22 cellular contexts compared by ENCODE assay signal in genomic region chr4:165293061-165293460, GRCh38.
"Had no signal": no experiment of that assay in that cellular context is flagged by ENCODE, and none has a peak within 500 bp of the region (broad histone marks: within the 10 kb centered on the region; RNA-seq: fewer than 3 reads in every experiment).

No MANE protein-coding gene starts in this region.

- H3K9me3 ChIP-seq: breast epithelium, colonic mucosa, esophagus muscularis mucosa, heart left ventricle, lower lobe of right lung, upper lobe of left lung had no signal

- H3K4me3 Mint-ChIP-seq: activated naive CD8-positive, alpha-beta T cell treated with anti-CD3 and anti-CD28 coated beads for 36 hours; activated T-helper 17 cell treated with anti-CD3 and anti-CD28 coated beads, Interleukin-2, amount 50 U/mL, for 72 hours; central memory CD8-positive, alpha-beta T cell; immature natural killer cell; naive thymus-derived CD8-positive, alpha-beta T cell; stimulated activated naive B cell treated with anti-CD40 and anti-IgM and Interleukin-4, amounts not matched to agents 10 μg/mL and 1 μg/mL and 100 μg/mL, for 72 hours had no signal

- H3K9me3 Mint-ChIP-seq: activated naive CD8-positive, alpha-beta T cell treated with anti-CD3 and anti-CD28 coated beads for 36 hours; activated T-helper 17 cell treated with anti-CD3 and anti-CD28 coated beads, Interleukin-2, amount 50 U/mL, for 72 hours; central memory CD8-positive, alpha-beta T cell; immature natural killer cell; naive thymus-derived CD8-positive, alpha-beta T cell had no signal

- H3K27ac Mint-ChIP-seq: activated naive CD8-positive, alpha-beta T cell treated with anti-CD3 and anti-CD28 coated beads for 36 hours; activated T-helper 17 cell treated with anti-CD3 and anti-CD28 coated beads, Interleukin-2, amount 50 U/mL, for 72 hours; immature natural killer cell; naive thymus-derived CD8-positive, alpha-beta T cell; progenitor cell of endocrine pancreas; stimulated activated naive B cell treated with anti-CD40 and anti-IgM and Interleukin-4, amounts not matched to agents 10 μg/mL and 1 μg/mL and 100 μg/mL, for 72 hours had no signal

- H3K4me1 Mint-ChIP-seq: activated T-helper 17 cell treated with anti-CD3 and anti-CD28 coated beads, Interleukin-2, amount 50 U/mL, for 72 hours had no signal

- DNase-seq: activated CD4-positive, alpha-beta T cell treated with anti-CD3 and anti-CD28 coated beads for 1 hour; activated CD4-positive, alpha-beta T cell treated with anti-CD3 and anti-CD28 coated beads, Interleukin-2, amount 50 U/mL, for 1 hour; activated naive CD4-positive, alpha-beta T cell; activated naive CD8-positive, alpha-beta T cell treated with anti-CD3 and anti-CD28 coated beads for 36 hours; activated T-cell treated with anti-CD3 and anti-CD28 coated beads, Interleukin-2, amount 50 U/mL, for 1 hour; colonic mucosa; heart left ventricle; immature natural killer cell; lower lobe of right lung; naive thymus-derived CD8-positive, alpha-beta T cell; retina; stimulated activated CD4-positive, alpha-beta T cell treated with anti-CD3 and anti-CD28 coated beads, Interleukin-2, amount 100 ng/mL, for 48 hours; stimulated activated CD8-positive, alpha-beta memory T cell treated with anti-CD3 and anti-CD28 coated beads, Interleukin-4, amount 100 ng/mL, for 48 hours; stimulated activated naive B cell treated with anti-CD40 and anti-IgM and Interleukin-4, amounts not matched to agents 10 μg/mL and 1 μg/mL and 100 μg/mL, for 72 hours; T-helper 9 cell; upper lobe of left lung had no signal

- H3K27me3 ChIP-seq: breast epithelium, colonic mucosa, esophagus muscularis mucosa, heart left ventricle, upper lobe of left lung had no signal

- H3K27ac ChIP-seq: breast epithelium, colonic mucosa, esophagus muscularis mucosa, heart left ventricle, lower lobe of right lung, upper lobe of left lung had no signal

- H3K4me1 ChIP-seq: breast epithelium, colonic mucosa had no signal

- H3K4me3 ChIP-seq: breast epithelium, colonic mucosa, esophagus muscularis mucosa, heart left ventricle, lower lobe of right lung, upper lobe of left lung had no signal

- ATAC-seq: activated T-helper 17 cell treated with anti-CD3 and anti-CD28 coated beads, Interleukin-2, amount 50 U/mL, for 72 hours; heart left ventricle; left lobe of liver; lower lobe of right lung; naive thymus-derived CD8-positive, alpha-beta T cell; stimulated activated naive B cell treated with anti-CD40 and anti-IgM and Interleukin-4, amounts not matched to agents 10 μg/mL and 1 μg/mL and 100 μg/mL, for 72 hours had no signal

- H3K36me3 ChIP-seq: breast epithelium, colonic mucosa had no signal

- H3K27me3 Mint-ChIP-seq: activated naive CD8-positive, alpha-beta T cell treated with anti-CD3 and anti-CD28 coated beads for 36 hours; activated T-helper 17 cell treated with anti-CD3 and anti-CD28 coated beads, Interleukin-2, amount 50 U/mL, for 72 hours; central memory CD8-positive, alpha-beta T cell; naive thymus-derived CD8-positive, alpha-beta T cell; progenitor cell of endocrine pancreas; stimulated activated naive B cell treated with anti-CD40 and anti-IgM and Interleukin-4, amounts not matched to agents 10 μg/mL and 1 μg/mL and 100 μg/mL, for 72 hours had no signal
